13 cellular contexts compared by ENCODE assay signal in the genomic region with DNA sequence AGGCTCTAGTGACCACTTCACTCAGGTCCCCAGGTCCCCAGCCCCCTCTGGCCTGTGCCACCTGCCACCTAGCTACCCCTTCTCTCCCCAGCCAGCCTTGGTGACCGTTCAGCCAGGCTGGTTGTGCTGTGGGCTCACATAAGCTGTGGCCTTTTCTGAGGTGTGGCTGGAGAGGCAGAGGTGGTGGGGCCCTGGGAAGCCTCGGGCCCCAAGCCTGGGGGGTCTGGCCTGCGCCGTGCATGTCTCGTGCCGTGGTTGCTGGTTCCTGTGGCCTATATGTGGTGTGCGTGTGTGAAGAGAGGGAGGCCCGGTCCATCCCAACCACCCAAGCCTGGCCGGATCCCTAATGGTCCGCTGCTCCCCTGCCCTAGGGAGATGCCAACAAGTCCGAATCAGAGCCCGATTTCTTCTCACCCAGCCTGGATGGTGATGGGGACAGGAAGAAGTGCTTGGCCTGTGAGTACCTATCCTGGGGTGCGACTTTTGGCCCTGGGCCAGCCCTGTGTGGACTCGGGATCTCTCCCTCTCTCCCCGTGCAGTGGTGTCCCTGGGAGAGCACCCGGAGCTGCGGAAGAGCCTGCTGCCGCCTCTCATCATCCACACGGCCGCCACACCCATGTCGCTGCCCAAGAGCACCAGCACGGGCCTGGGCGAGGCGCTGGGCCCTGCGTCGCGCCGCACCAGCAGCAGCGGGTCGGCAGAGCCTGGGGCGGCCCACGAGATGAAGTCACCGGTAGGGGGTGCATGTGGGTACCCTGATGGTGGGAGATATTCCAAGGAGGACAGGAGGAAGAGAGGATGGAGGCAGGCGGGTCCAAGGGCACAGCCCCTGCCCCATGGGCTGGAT. TPM values are rescaled to one million over a fixed set of nuclear protein-coding genes. Genes with fewer than 3 reads are reported as not detected.
DNase-seq lines count a peak whose midpoint lies in the region; ATAC-seq and TF ChIP-seq lines count a peak whose summit lies in the region.
"Had no signal": no experiment of that assay in that cellular context is flagged by ENCODE, and none has a peak within 500 bp of the region (broad histone marks: within the 10 kb centered on the region; RNA-seq: fewer than 3 reads in every experiment).

No MANE protein-coding gene starts in this region.

- H3K27ac ChIP-seq in SK-N-SH (ENCODE audit: low read depth in 2 of 2, low read length in 1 of 2) (no peak overlapping the region), parathyroid adenoma (no peak overlapping the region), adrenal gland (no peak overlapping the region)

- no peak for DNase-seq in SK-N-SH
- peak; percentile 26 for DNase-seq in NCI-H69 (lab: John Stamatoyannopoulos, UW)
- no peak for DNase-seq in foreskin fibroblast
- DNase-seq in head of caudate nucleus = no peak
- no peak for DNase-seq in NCI-H1930 (lab: John Stamatoyannopoulos, UW)
- no peak for DNase-seq in adrenal gland
- DNase-seq: activated CD8-positive, alpha-beta memory T cell treated with anti-CD3 and anti-CD28 coated beads, Interleukin-2, amount 50 U/mL, for 48 hours; DND-41; NCI-H1694; stimulated activated CD4-positive, alpha-beta T cell treated with anti-CD3 and anti-CD28 coated beads, Interleukin-4, amount 100 ng/mL, for 24 hours; T-helper 9 cell had no signal

- H2AFZ ChIP-seq in SK-N-SH (ENCODE audit: low read depth) (no peak overlapping the region), parathyroid adenoma (no peak overlapping the region)

- H3K4me3 ChIP-seq in SK-N-SH (ENCODE audit: low read depth in 2 of 2, low read length in 1 of 2) (no peak overlapping the region; a peak in 1 of 4 replicates), foreskin fibroblast (ENCODE audit: low read depth in 1 of 2, low read length in 2 of 2) (no peak overlapping the region), parathyroid adenoma (ENCODE audit: low read depth, low read length) (no peak overlapping the region), adrenal gland (no peak overlapping the region)

- no peak for TF ChIP-seq POLR2A in adrenal gland (IDR thresholded peaks at IDR 0.05)

- CTCF ChIA-PET in SK-N-SH (lab: Yijun Ruan, JAX) = interaction anchor here (1.6 to 1.8 kb wide), 2 partner anchors 30 to 45 kb away, joined by 5 to 6 read pairs; no protein-coding TSS in a partner anchor

- WGBS in SK-N-SH (ENCODE audit: low lambda C conversion rate) = 81% methylated on average over 25 of the region's 34 CpGs
- 83 to 89% (median 86%) methylated on average over 19 to 34 of the region's 34 CpGs for WGBS in adrenal gland, 4 donors

- H3K36me3 ChIP-seq in SK-N-SH (replicated peaks in 1 of 2; ENCODE audit: control insufficient read depth in 1 of 2, insufficient read depth in 2 of 2, low read length in 1 of 2) (no peaks in the 10 kb centered on the region), parathyroid adenoma (ENCODE audit: control insufficient read depth, insufficient read depth, low read length) (no peaks in the 10 kb centered on the region), adrenal gland (replicated peaks in 1 of 2) (no peaks in the 10 kb centered on the region)

- H3K9me2 ChIP-seq in SK-N-SH = no peaks in the 10 kb centered on the region

- TF ChIP-seq EP300 in SK-N-SH (IDR thresholded peaks at IDR 0.05; ENCODE audit: borderline replicate concordance in 1 of 2, low read depth in 1 of 2, low read length in 1 of 2) = no peak

- H3K9ac ChIP-seq in SK-N-SH = no peak overlapping the region
- H3K9ac ChIP-seq in parathyroid adenoma = no peak overlapping the region

- H3K4me1 ChIP-seq in SK-N-SH (ENCODE audit: control insufficient read depth in 1 of 2, insufficient read depth in 2 of 2, low read depth in 1 of 2, low read length in 1 of 2) = peaks cover 0 to 47% of the 10 kb centered on the region in 2 experiments; a peak in 2 of 4 replicates
- no peaks in the 10 kb centered on the region for H3K4me1 ChIP-seq in parathyroid adenoma
- H3K4me1 ChIP-seq in adrenal gland (replicated peaks in 1 of 2) = no peaks in the 10 kb centered on the region

- H3K27me3 ChIP-seq in SK-N-SH (ENCODE audit: insufficient read depth) (no peaks in the 10 kb centered on the region), parathyroid adenoma (ENCODE audit: control insufficient read depth, insufficient read depth, low read length) (no peaks in the 10 kb centered on the region), adrenal gland (no peaks in the 10 kb centered on the region)

- H3K4me2 ChIP-seq in SK-N-SH (no peak overlapping the region), parathyroid adenoma (ENCODE audit: low read length) (no peak overlapping the region)

- H3F3A ChIP-seq in SK-N-SH (replicated peaks; ENCODE audit: insufficient read depth) = no peaks in the 10 kb centered on the region

- H3K9me3 ChIP-seq in SK-N-SH = no peaks in the 10 kb centered on the region
- no peaks in the 10 kb centered on the region for H3K9me3 ChIP-seq in parathyroid adenoma (ENCODE audit: control insufficient read depth, low read length)
- no peaks in the 10 kb centered on the region for H3K9me3 ChIP-seq in adrenal gland (replicated peaks in 1 of 3)

- POLR2A ChIA-PET in SK-N-SH (lab: Yijun Ruan, JAX) = no interaction called here

- no peak for ATAC-seq in SK-N-SH treated with all-trans-retinoic acid at 6 μM for 48 hours

- peak; percentile 25; the same call in 1 of the 2 replicates for TF ChIP-seq CTCF in SK-N-SH (IDR thresholded peaks at IDR 0.05)
- TF ChIP-seq CTCF in foreskin fibroblast (IDR thresholded peaks at IDR 0.05; ENCODE audit: low read depth, low read length) = peak; percentile 18
- TF ChIP-seq CTCF in parathyroid adenoma (IDR thresholded peaks at IDR 0.05) = peak; percentile 12
- TF ChIP-seq CTCF in adrenal gland (IDR thresholded peaks at IDR 0.05) = peak in 2 of 6 experiments; percentile 11 to 13

- no peaks in the 10 kb centered on the region for H4K20me1 ChIP-seq in SK-N-SH (ENCODE audit: insufficient read depth)

- no peak for TF ChIP-seq RAD21 in SK-N-SH (IDR thresholded peaks at IDR 0.05; ENCODE audit: low read length)

- H3K79me2 ChIP-seq in SK-N-SH (ENCODE audit: insufficient read depth) (no peaks in the 10 kb centered on the region), parathyroid adenoma (no peaks in the 10 kb centered on the region)

- intact Hi-C loops in head of caudate nucleus (cut with DNase I) (no loop called here), adrenal gland (cut with DNase I) (no loop called here)

TF ChIP-seq in SK-N-SH, 30 proteins besides CTCF, POLR2A, EP300 and RAD21 (continues in another document):
- TF ChIP-seq TCF12 (IDR thresholded peaks at IDR 0.05) (no peak), EZH2phosphoT487 (IDR thresholded peaks at IDR 0.05; ENCODE audit: borderline replicate concordance, low read depth) (no peak), FOSL2 (IDR thresholded peaks at IDR 0.05; ENCODE audit: borderline replicate concordance, low read depth) (no peak), YY1 (IDR thresholded peaks at IDR 0.05; ENCODE audit: low read depth) (no peak), FOXJ3 (CRISPR knock-in tag; IDR thresholded peaks at IDR 0.05) (no peak), SMC3 (IDR thresholded peaks at IDR 0.05; ENCODE audit: low read depth, low read length) (no peak)

TF ChIP-seq in SK-N-SH treated with all-trans-retinoic acid at 6 μM for 48 hours, 23 proteins besides CTCF, POLR2A, EP300 and RAD21 (continues in another document):
- TF ChIP-seq, protein P1, sequence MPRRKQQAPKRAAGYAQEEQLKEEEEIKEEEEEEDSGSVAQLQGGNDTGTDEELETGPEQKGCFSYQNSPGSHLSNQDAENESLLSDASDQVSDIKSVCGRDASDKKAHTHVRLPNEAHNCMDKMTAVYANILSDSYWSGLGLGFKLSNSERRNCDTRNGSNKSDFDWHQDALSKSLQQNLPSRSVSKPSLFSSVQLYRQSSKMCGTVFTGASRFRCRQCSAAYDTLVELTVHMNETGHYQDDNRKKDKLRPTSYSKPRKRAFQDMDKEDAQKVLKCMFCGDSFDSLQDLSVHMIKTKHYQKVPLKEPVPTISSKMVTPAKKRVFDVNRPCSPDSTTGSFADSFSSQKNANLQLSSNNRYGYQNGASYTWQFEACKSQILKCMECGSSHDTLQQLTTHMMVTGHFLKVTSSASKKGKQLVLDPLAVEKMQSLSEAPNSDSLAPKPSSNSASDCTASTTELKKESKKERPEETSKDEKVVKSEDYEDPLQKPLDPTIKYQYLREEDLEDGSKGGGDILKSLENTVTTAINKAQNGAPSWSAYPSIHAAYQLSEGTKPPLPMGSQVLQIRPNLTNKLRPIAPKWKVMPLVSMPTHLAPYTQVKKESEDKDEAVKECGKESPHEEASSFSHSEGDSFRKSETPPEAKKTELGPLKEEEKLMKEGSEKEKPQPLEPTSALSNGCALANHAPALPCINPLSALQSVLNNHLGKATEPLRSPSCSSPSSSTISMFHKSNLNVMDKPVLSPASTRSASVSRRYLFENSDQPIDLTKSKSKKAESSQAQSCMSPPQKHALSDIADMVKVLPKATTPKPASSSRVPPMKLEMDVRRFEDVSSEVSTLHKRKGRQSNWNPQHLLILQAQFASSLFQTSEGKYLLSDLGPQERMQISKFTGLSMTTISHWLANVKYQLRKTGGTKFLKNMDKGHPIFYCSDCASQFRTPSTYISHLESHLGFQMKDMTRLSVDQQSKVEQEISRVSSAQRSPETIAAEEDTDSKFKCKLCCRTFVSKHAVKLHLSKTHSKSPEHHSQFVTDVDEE (CRISPR knock-in tag; IDR thresholded peaks at IDR 0.05) = no peak
- TF ChIP-seq OSR1 (CRISPR knock-in tag; IDR thresholded peaks at IDR 0.05) = no peak
- TF ChIP-seq ZFP30 (CRISPR knock-in tag; IDR thresholded peaks at IDR 0.05) = no peak
- no peak for TF ChIP-seq ESRRG (CRISPR knock-in tag; IDR thresholded peaks at IDR 0.05)
- no peak for TF ChIP-seq RARB (CRISPR knock-in tag; IDR thresholded peaks at IDR 0.05)
- no peak for TF ChIP-seq ZNF565 (CRISPR knock-in tag; conservative IDR thresholded peaks at IDR 0.05; ENCODE audit: low read depth)
- TF ChIP-seq CSDC2 (CRISPR knock-in tag; IDR thresholded peaks at IDR 0.05) = no peak
- TF ChIP-seq PPARA (CRISPR knock-in tag; IDR thresholded peaks at IDR 0.05; ENCODE audit: borderline replicate concordance) = no peak
- TF ChIP-seq ZNF70 (CRISPR knock-in tag; IDR thresholded peaks at IDR 0.05) = no peak
- no peak for TF ChIP-seq ZC3H10 (CRISPR knock-in tag; IDR thresholded peaks at IDR 0.05)

RNA-seq across cellular contexts. Expression of a gene that starts 35.9 kb away (rescaled TPM):
- polyA plus RNA-seq in SK-N-SH (2012; rRNA removed) (0.15 and 0.21 TPM in 2 replicates), adrenal gland (under 1 TPM; 0.05 to 0.24 (median 0.07) TPM)
- 0.08 and 0.24 TPM in 2 replicates for polyA plus RNA-seq in SK-N-SH (2012; cell fraction: cytosol; rRNA removed)
- 0.36 and 0.48 TPM in 2 replicates for polyA plus RNA-seq in SK-N-SH (2012; cell fraction: nucleus; rRNA removed)
- total RNA-seq in adrenal gland = under 1 TPM in 7 of 8 donors, not detected in 1; 0.06 to 0.72 (median 0.14) TPM

RNA-seq across cellular contexts. Expression of a gene that starts 38.3 kb away (rescaled TPM):
- polyA plus RNA-seq in SK-N-SH (2012; rRNA removed) = 185 and 209 TPM in 2 replicates
- polyA plus RNA-seq in SK-N-SH (2012; cell fraction: cytosol; rRNA removed) = 29.0 and 41.5 TPM in 2 replicates
- 1,427 and 1,497 TPM in 2 replicates for polyA plus RNA-seq in SK-N-SH (2012; cell fraction: nucleus; rRNA removed)
- total RNA-seq in adrenal gland = 100 to 1,000 TPM; 195 to 422 (median 262) TPM
- polyA plus RNA-seq in adrenal gland = 100 to 1,000 TPM; 164 to 448 (median 414) TPM

RNA-seq across cellular contexts. Expression of a gene that starts 49.4 kb away (rescaled TPM):
- polyA plus RNA-seq in SK-N-SH (2012; rRNA removed) (92.0 and 106 TPM in 2 replicates), adrenal gland (100 to 1,000 TPM in 2 of 3 donors, 10 to 100 TPM in 1; 12.7 to 246 (median 150) TPM)
- polyA plus RNA-seq in SK-N-SH (2012; cell fraction: cytosol; rRNA removed) = 28.3 and 39.9 TPM in 2 replicates
- 606 and 976 TPM in 2 replicates for polyA plus RNA-seq in SK-N-SH (2012; cell fraction: nucleus; rRNA removed)
- 100 to 1,000 TPM in 7 of 8 donors, 10 to 100 TPM in 1; 78.9 to 205 (median 169) TPM for total RNA-seq in adrenal gland
